ENCODE assay signal across 15 cellular contexts in the genomic region with DNA sequence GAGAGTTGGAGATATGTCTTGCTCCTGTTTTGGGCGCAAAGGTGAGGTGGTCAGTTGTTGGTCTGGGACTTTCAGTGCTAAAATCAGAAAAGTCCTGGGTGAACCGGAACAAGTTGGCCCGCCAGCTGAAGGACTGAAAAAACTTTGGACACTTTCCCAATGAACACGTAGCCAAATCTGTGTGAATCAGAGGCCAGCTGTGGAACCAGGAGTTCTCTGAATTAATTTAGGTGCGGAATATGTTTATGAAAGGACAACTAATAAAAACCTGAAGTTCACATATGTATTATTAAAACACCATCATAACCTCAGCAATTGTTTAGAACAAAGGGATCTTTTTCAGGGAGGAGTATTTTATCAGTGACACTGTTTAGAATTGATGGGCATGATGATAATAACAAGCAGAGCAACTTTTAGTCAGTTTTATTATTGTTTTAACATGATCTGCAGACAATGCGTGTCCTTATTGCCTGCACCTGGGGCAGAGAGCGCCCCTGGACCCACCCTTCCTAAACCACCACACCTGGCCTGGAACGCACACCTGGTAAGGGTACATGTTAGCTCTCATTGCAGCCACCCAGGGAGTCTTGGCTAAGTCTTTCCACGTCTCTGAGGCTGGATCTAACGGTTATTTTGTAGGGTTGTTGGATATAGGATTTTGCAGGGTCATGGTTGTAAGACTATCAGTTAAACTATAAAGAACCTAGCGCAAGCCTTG. TPM values are rescaled to one million over a fixed set of nuclear protein-coding genes. Genes with fewer than 3 reads are reported as not detected.
DNase-seq lines count a peak whose midpoint lies in the region; ATAC-seq and TF ChIP-seq lines count a peak whose summit lies in the region.
"Had no signal": no experiment of that assay in that cellular context is flagged by ENCODE, and none has a peak within 500 bp of the region (broad histone marks: within the 10 kb centered on the region; RNA-seq: fewer than 3 reads in every experiment).

No MANE protein-coding gene starts in this region.

- no peaks in the 10 kb centered on the region for H3K9me3 ChIP-seq in right lobe of liver

- ATAC-seq in right lobe of liver, result peak; percentile 50 to 60 (median 58)
- ATAC-seq in esophagus mucosa, result no peak
- ATAC-seq: GM12878 had no signal

- no peak for TF ChIP-seq POLR2A in right lobe of liver (IDR thresholded peaks at IDR 0.05)

- H3K36me3 ChIP-seq in brain microvascular endothelial cell (replicated peaks) (no peaks in the 10 kb centered on the region), right lobe of liver (no peaks in the 10 kb centered on the region)

- H3K9me3 Mint-ChIP-seq in HFFc6, result no peaks in the 10 kb centered on the region
- H3K9me3 Mint-ChIP-seq: activated CD4-positive, alpha-beta memory T cell treated with anti-CD3 and anti-CD28 coated beads for 36 hours; central memory CD8-positive, alpha-beta T cell; type B pancreatic cell had no signal

- in situ Hi-C loops in brain microvascular endothelial cell (cut with HindIII; ENCODE audit: low pct_ligation_motif_present, low sequenced_read_pairs), result no loop called here

- peak; percentile 33 for DNase-seq in HFFc6
- DNase-seq in brain microvascular endothelial cell, result peak; percentile 22
- no peak for DNase-seq in right lobe of liver
- no peak for DNase-seq in 8988T
- no peak for DNase-seq in COLO829 (ENCODE audit: low spot score)
- DNase-seq in T-helper 1 cell, result no peak
- DNase-seq: activated CD4-positive, alpha-beta memory T cell treated with anti-CD3 and anti-CD28 coated beads for 36 hours; DMS79 treated with DMSO at 0.1 percent for 48 hours; NCI-H1436 treated with DMSO at 0.1 percent for 48 hours; NCI-H524 treated with DMSO at 0.1 percent for 48 hours had no signal

- no peak overlapping the region for H3K4me3 ChIP-seq in brain microvascular endothelial cell (ENCODE audit: low read depth, low read length)
- no peak overlapping the region for H3K4me3 ChIP-seq in right lobe of liver
- H3K4me3 ChIP-seq: GM12878 had no signal

- H3K27ac Mint-ChIP-seq in HFFc6, result no peak overlapping the region
- H3K27ac Mint-ChIP-seq: activated CD4-positive, alpha-beta memory T cell treated with anti-CD3 and anti-CD28 coated beads for 36 hours; type B pancreatic cell had no signal

- peaks cover 16% of the 10 kb centered on the region for H3K27me3 Mint-ChIP-seq in HFFc6 (ENCODE audit: insufficient read depth)

- H3K4me3 Mint-ChIP-seq in HFFc6, result no peak overlapping the region
- H3K4me3 Mint-ChIP-seq: activated CD4-positive, alpha-beta memory T cell treated with anti-CD3 and anti-CD28 coated beads for 36 hours; central memory CD8-positive, alpha-beta T cell; type B pancreatic cell had no signal

- 49% methylated on average over 10 of the region's 11 CpGs for WGBS in right lobe of liver (ENCODE audit: insufficient coverage, low coverage, low lambda C conversion rate, missing lambda C conversion rate)

- H3K4me1 ChIP-seq in right lobe of liver, result peaks cover 0 to 8% (median under 1%) of the 10 kb centered on the region in 4 donors

- no peaks in the 10 kb centered on the region for H3K27me3 ChIP-seq in brain microvascular endothelial cell (replicated peaks)
- H3K27me3 ChIP-seq in right lobe of liver, result no peaks in the 10 kb centered on the region

- TF ChIP-seq CTCF in 22Rv1 (IDR thresholded peaks at IDR 0.05) (no peak), HFFc6 (IDR thresholded peaks at IDR 0.05) (no peak), brain microvascular endothelial cell (IDR thresholded peaks at IDR 0.05; ENCODE audit: low read depth, low read length, missing control alignments) (no peak), right lobe of liver (IDR thresholded peaks at IDR 0.05) (no peak)

- H3K4me1 Mint-ChIP-seq in HFFc6 (ENCODE audit: low read depth), result peaks cover 22% of the 10 kb centered on the region
- H3K4me1 Mint-ChIP-seq: central memory CD8-positive, alpha-beta T cell had no signal

- H3K36me3 Mint-ChIP-seq in HFFc6 (ENCODE audit: low read depth), result no peaks in the 10 kb centered on the region
- H3K36me3 Mint-ChIP-seq: activated CD4-positive, alpha-beta memory T cell treated with anti-CD3 and anti-CD28 coated beads for 36 hours; type B pancreatic cell had no signal

- intact Hi-C loops in right lobe of liver (cut with DNase I), result no loop called here

- peak overlapping the region; percentile 15; the same call in 1 of the 2 replicates for H3K27ac ChIP-seq in 22Rv1
- H3K27ac ChIP-seq in brain microvascular endothelial cell, result no peak overlapping the region
- H3K27ac ChIP-seq in right lobe of liver, result no peak overlapping the region

RNA-seq across cellular contexts. Expression of a gene that starts 9.9 kb away (rescaled TPM):
- total RNA-seq in HFFc6 (2021; fragmentation: NEBNext Ultra II Directional; extraction: Animal tissue kit (Norgen Biotek cat#: 25700)), result 100 to 1,000 TPM; 116 to 155 (median 143) TPM
- 100 to 1,000 TPM in 2 of 6 experiments, 10 to 100 TPM in 4; 14.4 to 197 (median 28.6) TPM for total RNA-seq in right lobe of liver
- total RNA-seq in esophagus mucosa, result 21.6 TPM

Comparison
In these comparisons a context has a peak if more than half of its experiments do, and no peak if none do; other contexts are left out.
1. DNase-seq: peak in HFFc6 (single experiment) and brain microvascular endothelial cell (single experiment); none in right lobe of liver (0 of 3), 8988T (single experiment), COLO829 (single experiment) and T-helper 1 cell (0 of 5).